In the genomic region with DNA sequence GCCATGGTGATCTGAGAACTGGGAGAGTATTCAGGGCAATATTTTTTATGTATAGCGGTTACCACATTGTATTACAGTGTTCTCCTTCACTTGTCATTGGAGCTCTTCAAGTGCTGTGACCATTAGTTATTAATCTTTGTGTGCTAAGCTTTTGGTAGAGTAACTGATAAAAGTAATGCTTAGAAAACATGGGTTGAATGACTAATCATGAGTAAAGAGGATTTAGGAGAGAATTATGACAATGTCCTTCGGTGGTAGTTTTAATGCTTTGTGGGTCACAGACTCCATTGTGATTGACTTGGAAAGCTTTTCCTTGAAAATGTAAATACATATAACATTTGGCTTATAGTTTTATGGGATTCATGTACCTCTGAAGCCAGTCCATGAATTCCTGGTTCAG, we compare ENCODE assay signal across 28 cellular contexts. TPM values are rescaled to one million over a fixed set of nuclear protein-coding genes. Genes with fewer than 3 reads are reported as not detected.
DNase-seq lines count a peak whose midpoint lies in the region; ATAC-seq, FAIRE-seq and TF ChIP-seq lines count a peak whose summit lies in the region.
"Had no signal": no experiment of that assay in that cellular context is flagged by ENCODE, and none has a peak within 500 bp of the region (broad histone marks: within the 10 kb centered on the region; RNA-seq: fewer than 3 reads in every experiment).

No MANE protein-coding gene starts in this region.

- peaks cover 33% of the 10 kb centered on the region for H3K4me1 ChIP-seq in PC-3 (ENCODE audit: insufficient read depth, low read length)

- H3K4me1 Mint-ChIP-seq in natural killer cell treated with Interleukin-12 subunit alpha and Interleukin-12 subunit beta and Interleukin-15 and Interleukin-18, amount 100 ng/mL, for 72 hours (ENCODE audit: low read depth in 2 of 2), result peaks cover 73 to 87% of the 10 kb centered on the region in 2 donors

- H3K9ac ChIP-seq in PC-3 (ENCODE audit: low read length), result no peak overlapping the region

- intact Hi-C loops in PC-3 (cut with micrococcal nuclease), result loop anchor here (2.0 kb wide), 1 partner anchor 76 kb away; no protein-coding TSS in a partner anchor

- no peaks in the 10 kb centered on the region for H3K9me2 ChIP-seq in PC-3 (replicated peaks; ENCODE audit: low read length)

- no peaks in the 10 kb centered on the region for H3K27me3 Mint-ChIP-seq in natural killer cell treated with Interleukin-12 subunit alpha and Interleukin-12 subunit beta and Interleukin-15 and Interleukin-18, amount 100 ng/mL, for 72 hours
- H3K27me3 Mint-ChIP-seq: activated B cell treated with CpG ODN at 0.5 μM for 24 hours; stimulated activated naive CD8-positive, alpha-beta T cell treated with anti-CD3 and anti-CD28 coated beads, Interleukin-15, amount 100 ng/mL, for 72 hours had no signal

- H3K79me2 ChIP-seq in PC-3 (ENCODE audit: low read length), result 0 out of 2 replicates have a peak, but pooled peaks cover 21% of the 10 kb centered on the region

- H3K36me3 Mint-ChIP-seq in natural killer cell treated with Interleukin-12 subunit alpha and Interleukin-12 subunit beta and Interleukin-15 and Interleukin-18, amount 100 ng/mL, for 72 hours, result peaks cover 26% of the 10 kb centered on the region

- TF ChIP-seq CTCF in PC-3 (conservative IDR thresholded peaks at IDR 0.05; ENCODE audit: low read depth, low read length) (no peak), epithelial cell of esophagus (IDR thresholded peaks at IDR 0.05; ENCODE audit: insufficient read depth, low read depth, low read length, missing control alignments) (no peak)

- peaks cover 4% of the 10 kb centered on the region; the same call in 1 of the 2 replicates for H4K20me1 ChIP-seq in PC-3 (ENCODE audit: low read length)

- peak overlapping the region; percentile 34; the same call in 1 of the 2 replicates for H3K4me2 ChIP-seq in PC-3 (ENCODE audit: low read length)
- H3K4me2 ChIP-seq: hepatocyte had no signal

- peak; percentile 25 for DNase-seq in EH (ENCODE audit: low read depth)
- DNase-seq in PC-3, result peak; percentile 77
- DNase-seq in epithelial cell of esophagus (ENCODE audit: low read depth), result peak; percentile 53
- no peak for DNase-seq in natural killer cell treated with Interleukin-12 subunit alpha and Interleukin-12 subunit beta and Interleukin-15 and Interleukin-18, amount 100 ng/mL, for 72 hours (ENCODE audit: low spot score)
- DNase-seq in NCI-H446 treated with DMSO at 0.1 percent for 48 hours (lab: John Stamatoyannopoulos, UW), result no peak
- DNase-seq in HTR-8/SVneo (ENCODE audit: insufficient read length, low spot score), result no peak
- DNase-seq in NCI-H345 (lab: John Stamatoyannopoulos, UW), result no peak
- DNase-seq: activated B cell treated with CpG ODN at 0.5 μM for 24 hours; activated CD4-positive, alpha-beta T cell treated with anti-CD3 and anti-CD28 coated beads, Interleukin-2, amount 50 U/mL, for 4 hours; activated naive CD4-positive, alpha-beta T cell treated with anti-CD3 and anti-CD28 coated beads for 36 hours; activated T-cell treated with anti-CD3 and anti-CD28 coated beads, Interleukin-2, amount 50 U/mL, for 72 hours; amygdala; gastrocnemius medialis; GF-D8; mesendoderm; MV-4-11; NCI-H146; NCI-H524 treated with DMSO at 0.1 percent for 48 hours; NK-92 treated with Interleukin-12 subunit alpha and Interleukin-12 subunit beta, amount 100 ng/mL, for 24 hours; occipital lobe; SJCRH30; stimulated activated naive CD8-positive, alpha-beta T cell treated with anti-CD3 and anti-CD28 coated beads, Interleukin-15, amount 100 ng/mL, for 72 hours had no signal

- H3K9me3 Mint-ChIP-seq in natural killer cell treated with Interleukin-12 subunit alpha and Interleukin-12 subunit beta and Interleukin-15 and Interleukin-18, amount 100 ng/mL, for 72 hours, result no peaks in the 10 kb centered on the region
- H3K9me3 Mint-ChIP-seq: activated B cell treated with CpG ODN at 0.5 μM for 24 hours; activated naive CD4-positive, alpha-beta T cell treated with anti-CD3 and anti-CD28 coated beads for 36 hours had no signal

- CTCF ChIA-PET in PC-3 (lab: Charles Lee), result no interaction called here

- H3K9me3 ChIP-seq in PC-3 (ENCODE audit: low read length), result no peaks in the 10 kb centered on the region
- H3K9me3 ChIP-seq: esophagus muscularis mucosa, gastrocnemius medialis, vagina had no signal

- H2AFZ ChIP-seq in PC-3 (ENCODE audit: low read length), result no peak overlapping the region
- H2AFZ ChIP-seq: hepatocyte had no signal

- peak overlapping the region; percentile 20 to 61 for H3K27ac Mint-ChIP-seq in natural killer cell treated with Interleukin-12 subunit alpha and Interleukin-12 subunit beta and Interleukin-15 and Interleukin-18, amount 100 ng/mL, for 72 hours
- H3K27ac Mint-ChIP-seq: activated B cell treated with CpG ODN at 0.5 μM for 24 hours; activated naive CD4-positive, alpha-beta T cell treated with anti-CD3 and anti-CD28 coated beads for 36 hours had no signal

- H3K27ac ChIP-seq in PC-3 (ENCODE audit: low read length), result peak overlapping the region; percentile 81
- H3K27ac ChIP-seq: C4-2B, esophagus muscularis mucosa, hepatocyte, SJCRH30, vagina had no signal

- POLR2A ChIA-PET in PC-3 (lab: Charles Lee; ENCODE audit: unreplicated experiment), result no interaction called here

- no peak overlapping the region for H3K4me3 Mint-ChIP-seq in natural killer cell treated with Interleukin-12 subunit alpha and Interleukin-12 subunit beta and Interleukin-15 and Interleukin-18, amount 100 ng/mL, for 72 hours
- H3K4me3 Mint-ChIP-seq: activated B cell treated with CpG ODN at 0.5 μM for 24 hours; activated naive CD4-positive, alpha-beta T cell treated with anti-CD3 and anti-CD28 coated beads for 36 hours; stimulated activated naive CD8-positive, alpha-beta T cell treated with anti-CD3 and anti-CD28 coated beads, Interleukin-15, amount 100 ng/mL, for 72 hours had no signal

- ATAC-seq in PC-3 (peak; percentile 81), GM18868 (IDR thresholded peaks at IDR 0.05; ENCODE audit: unreplicated experiment) (no peak)
- no peak for ATAC-seq in natural killer cell treated with Interleukin-12 subunit alpha and Interleukin-12 subunit beta and Interleukin-15 and Interleukin-18, amount 100 ng/mL, for 72 hours
- ATAC-seq: activated T-cell treated with anti-CD3 and anti-CD28 coated beads, Interleukin-2, amount 50 U/mL, for 72 hours; gastrocnemius medialis; stimulated activated naive CD8-positive, alpha-beta T cell treated with anti-CD3 and anti-CD28 coated beads, Interleukin-15, amount 100 ng/mL, for 72 hours had no signal

- no peak overlapping the region for H3K4me3 ChIP-seq in PC-3 (ENCODE audit: low read length)
- H3K4me3 ChIP-seq in epithelial cell of esophagus (ENCODE audit: low read length), result no peak overlapping the region
- H3K4me3 ChIP-seq: esophagus muscularis mucosa, gastrocnemius medialis, hepatocyte, SJCRH30, vagina had no signal

- peaks cover 6% of the 10 kb centered on the region for H3F3A ChIP-seq in PC-3 (ENCODE audit: low read length, unreplicated experiment)

- no peaks in the 10 kb centered on the region for H3K36me3 ChIP-seq in PC-3 (ENCODE audit: low read depth, low read length)
- H3K36me3 ChIP-seq: gastrocnemius medialis, vagina had no signal

- BruUV-seq in PC-3 (replicated peaks; lab: Mats Ljungman, UMichigan), result no TSS peak

- no peak for FAIRE-seq in HTR-8/SVneo (lab: Jason Lieb, UNC)
- FAIRE-seq: colon had no signal

- H3K27me3 ChIP-seq in PC-3 (ENCODE audit: low read length), result no peaks in the 10 kb centered on the region
- H3K27me3 ChIP-seq: esophagus muscularis mucosa, gastrocnemius medialis, hepatocyte, SJCRH30, vagina had no signal

RNA-seq across cellular contexts. Expression of a gene that starts 21.4 kb away (rescaled TPM):
- 9.5 and 13.2 TPM in 2 replicates for total RNA-seq in PC-3 (2014; rRNA removed)
- total RNA-seq in natural killer cell treated with Interleukin-12 subunit alpha and Interleukin-12 subunit beta and Interleukin-15 and Interleukin-18, amount 100 ng/mL, for 72 hours, result 100 to 1,000 TPM in 1 of 2 donors, 10 to 100 TPM in 1; 62.7 to 105 TPM

Comparison
In these comparisons a context has a peak if more than half of its experiments do, and no peak if none do; other contexts are left out.
1. DNase-seq: peak in EH (single experiment), PC-3 (single experiment) and epithelial cell of esophagus (single experiment); none in natural killer cell treated with Interleukin-12 subunit alpha and Interleukin-12 subunit beta and Interleukin-15 and Interleukin-18, amount 100 ng/mL, for 72 hours (single experiment), NCI-H446 treated with DMSO at 0.1 percent for 48 hours (single experiment), HTR-8/SVneo (single experiment) and NCI-H345 (single experiment).